In genomic region chr1:161539731-161540561, GRCh38 we compare ENCODE assay signal across 8 cellular contexts. TPM values are rescaled to one million over a fixed set of nuclear protein-coding genes. Genes with fewer than 3 reads are reported as not detected.
DNase-seq lines count a peak whose midpoint lies in the region; ATAC-seq, FAIRE-seq and TF ChIP-seq lines count a peak whose summit lies in the region.
"Not testable (repeated sequence)": the region's sequence is repeated elsewhere in the genome, so short reads cannot be mapped to it uniquely, and the experiment has no call there.

No MANE protein-coding gene starts in this region.

- DNase-seq in AG04450 (ENCODE audit: low read depth, low spot score) (peak; percentile 63), NCI-H446 (lab: John Stamatoyannopoulos, UW) (peak; percentile 69 to 92), cerebellar cortex (ENCODE audit: low spot score) (peak; percentile 89), kidney (peak; percentile 84)
- DNase-seq in activated CD4-positive, alpha-beta T cell treated with anti-CD3 and anti-CD28 coated beads for 1 hour = peak; percentile 92
- DNase-seq in stimulated activated CD4-positive, alpha-beta T cell treated with anti-CD3 and anti-CD28 coated beads, Interleukin-12 subunit alpha, Interleukin-12 subunit beta, amount 100 ng/mL, for 48 hours (ENCODE audit: low read depth in 2 of 3, low spot score in 1 of 3) = peak; percentile 89 to 99 (median 96)

- ATAC-seq in GM18870 (IDR thresholded peaks at IDR 0.05; ENCODE audit: unreplicated experiment) = peak; percentile 59
- ATAC-seq in HG03108 (IDR thresholded peaks at IDR 0.05; ENCODE audit: unreplicated experiment) = peak; percentile 42

- H3K36me3 ChIP-seq in kidney (ENCODE audit: control insufficient read depth in 1 of 2, insufficient read depth in 2 of 2, low read length in 2 of 2) = not testable (repeated sequence)

- H3K9me3 ChIP-seq in AG04450 (ENCODE audit: control insufficient read depth, insufficient read depth, low read length); kidney (ENCODE audit: control insufficient read depth in 1 of 2, low read length in 2 of 2): not testable (repeated sequence)

- peak; percentile 18 for TF ChIP-seq CTCF in AG04450 (IDR thresholded peaks at IDR 0.05; ENCODE audit: low read depth, low read length)
- not testable (repeated sequence) for TF ChIP-seq CTCF in kidney (IDR thresholded peaks at IDR 0.05; ENCODE audit: borderline replicate concordance, extremely low read depth, insufficient read depth)

- POLR2A ChIA-PET in AG04450 (lab: Yijun Ruan, JAX) = interaction anchor here (0.6 kb wide), 1 partner anchor 9 kb away, joined by 4 read pairs; no protein-coding TSS in a partner anchor

- CTCF ChIA-PET in AG04450 (lab: Charles Lee) = interaction anchor here (1.4 kb wide), 1 partner anchor 52 kb away, joined by 7 read pairs; no protein-coding TSS in a partner anchor

- not testable (repeated sequence) for FAIRE-seq in kidney (lab: Jason Lieb, UNC)

- H3K27ac ChIP-seq in AG04450 (ENCODE audit: low read depth, low read length) = peak overlapping the region; percentile 31
- H3K27ac ChIP-seq in kidney (ENCODE audit: low read depth in 2 of 2, low read length in 2 of 2) = not testable (repeated sequence)

- H3K4me3 ChIP-seq in AG04450 (ENCODE audit: low read depth, low read length) (peak overlapping the region; percentile 75), kidney (ENCODE audit: low read length in 2 of 2) (peak overlapping the region; percentile 63 to 67)

- intact Hi-C loops in kidney (cut with DNase I) = not testable (repeated sequence)

- not testable (repeated sequence) for H3K27me3 ChIP-seq in AG04450 (ENCODE audit: control insufficient read depth, insufficient read depth, low read length)

- not testable (repeated sequence) for H3K9ac ChIP-seq in kidney (ENCODE audit: low read length in 2 of 2)

- not testable (repeated sequence) for H3K4me1 ChIP-seq in kidney (ENCODE audit: control insufficient read depth in 1 of 2, insufficient read depth in 1 of 2, low read depth in 1 of 2, low read length in 2 of 2)

RNA-seq across cellular contexts. Expression of gene FCGR3A, which starts 9.7 kb away (rescaled TPM):
- polyA plus RNA-seq in AG04450 (2011; rRNA removed) (not detected in 2 replicates), kidney (ENCODE audit: insufficient read depth, low read depth, low replicate concordance) (12.2 TPM)
- not detected in 2 replicates for polyA minus RNA-seq in AG04450 (2011; rRNA and poly(A)+ RNA removed)
- total RNA-seq in kidney = 41.7 TPM

RNA-seq across cellular contexts. Expression of gene HSPA6, which starts 15.6 kb away (rescaled TPM):
- polyA plus RNA-seq in AG04450 (2011; rRNA removed) (0.27 and 0.63 TPM in 2 replicates), kidney (ENCODE audit: insufficient read depth, low read depth, low replicate concordance) (2.6 TPM)
- 0.56 TPM in 1 of 2 replicates, not detected in the other for polyA minus RNA-seq in AG04450 (2011; rRNA and poly(A)+ RNA removed)
- total RNA-seq in kidney = 5.5 TPM

RNA-seq across cellular contexts. Expression of gene FCGR2A, which starts 34.7 kb away (rescaled TPM):
- polyA plus RNA-seq in AG04450 (2011; rRNA removed) = 2.0 and 2.3 TPM in 2 replicates
- 0.83 and 1.4 TPM in 2 replicates for polyA minus RNA-seq in AG04450 (2011; rRNA and poly(A)+ RNA removed)
- total RNA-seq in kidney = 47.4 TPM
- polyA plus RNA-seq in kidney (ENCODE audit: insufficient read depth, low read depth, low replicate concordance) = 13.1 TPM

Comparison
In these comparisons a context has a peak if more than half of its experiments do, and no peak if none do; other contexts are left out.
1. RNA of gene FCGR3A, which starts 9.7 kb away (polyA plus RNA-seq): 12.2 TPM in kidney (single experiment); not detected in AG04450; every median in the first group is over 10 times any median in the second.
2. Peak in every context shown above with its lines, with median percentiles within 50 percentile points of each other: DNase-seq.